In the genomic region with DNA sequence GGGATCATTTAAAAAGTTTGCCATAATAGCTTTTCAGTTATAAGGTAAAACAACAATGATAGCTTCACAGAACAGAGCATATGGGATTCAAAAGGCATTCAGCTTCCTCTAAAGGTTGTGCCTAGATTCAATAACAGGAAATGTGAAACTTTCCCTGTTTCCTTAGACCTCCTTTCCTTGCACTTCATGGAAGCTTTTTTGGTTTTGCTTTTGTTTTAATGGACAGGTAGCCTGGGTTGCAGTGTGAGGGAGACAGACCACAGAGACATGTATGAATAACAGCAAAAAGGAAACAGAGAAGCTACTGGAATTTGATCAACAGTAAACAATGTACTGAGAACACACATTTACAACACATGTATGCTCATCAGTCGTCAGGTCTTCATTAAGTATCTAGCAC, we compare ENCODE assay signal across 27 cellular contexts. TPM values are rescaled to one million over a fixed set of nuclear protein-coding genes. Genes with fewer than 3 reads are reported as not detected.
A peak's percentile ranks its signal among the peaks of the same experiment; 100 is the strongest.
DNase-seq lines count a peak whose midpoint lies in the region; ATAC-seq and TF ChIP-seq lines count a peak whose summit lies in the region.
"Had no signal": no experiment of that assay in that cellular context is flagged by ENCODE, and none has a peak within 500 bp of the region (broad histone marks: within the 10 kb centered on the region; RNA-seq: fewer than 3 reads in every experiment).

No MANE protein-coding gene starts in this region.

- H3K9me2 ChIP-seq in SK-N-SH = no peaks in the 10 kb centered on the region

- H3K9me3 Mint-ChIP-seq in effector memory CD8-positive, alpha-beta T cell = no peaks in the 10 kb centered on the region
- H3K9me3 Mint-ChIP-seq: HFFc6 had no signal

- peaks cover 5% of the 10 kb centered on the region; the same call in 1 of the 2 replicates for H3K27me3 ChIP-seq in SK-N-SH (ENCODE audit: insufficient read depth)
- H3K27me3 ChIP-seq: Peyer's patch had no signal

- WGBS in SK-N-SH (ENCODE audit: low lambda C conversion rate) = 43% methylated on average over 1 of the region's 1 CpG

- H3F3A ChIP-seq in SK-N-SH (replicated peaks; ENCODE audit: insufficient read depth) = peaks cover 12% of the 10 kb centered on the region

- no peaks in the 10 kb centered on the region for H3K9me3 ChIP-seq in SK-N-SH
- H3K9me3 ChIP-seq: HAP-1, Peyer's patch had no signal

- H3K9ac ChIP-seq in SK-N-SH = no peak overlapping the region
- H3K9ac ChIP-seq: BLaER1, GM23248, KMS-11 had no signal

- no peak overlapping the region for H3K4me3 Mint-ChIP-seq in effector memory CD8-positive, alpha-beta T cell
- H3K4me3 Mint-ChIP-seq: CD4-positive, alpha-beta memory T cell; HFFc6 had no signal

- TF ChIP-seq RAD21 in SK-N-SH (IDR thresholded peaks at IDR 0.05; ENCODE audit: low read length) = no peak

- no peak overlapping the region for H2AFZ ChIP-seq in SK-N-SH (ENCODE audit: low read depth)
- H2AFZ ChIP-seq: GM23248 had no signal

- no peaks in the 10 kb centered on the region for H3K36me3 ChIP-seq in SK-N-SH (replicated peaks in 1 of 2; ENCODE audit: control insufficient read depth in 1 of 2, insufficient read depth in 2 of 2, low read length in 1 of 2)
- H3K36me3 ChIP-seq: BLaER1, HAP-1, Peyer's patch had no signal

- H3K27me3 Mint-ChIP-seq in effector memory CD8-positive, alpha-beta T cell = peaks cover 60 to 81% of the 10 kb centered on the region in 2 donors

- TF ChIP-seq CTCF in SK-N-SH (IDR thresholded peaks at IDR 0.05) = no peak

- DNase-seq in SK-N-SH = no peak
- DNase-seq in dermis microvascular lymphatic vessel endothelial cell (ENCODE audit: low read depth in 2 of 2) = peak; percentile 86 to 87
- peak; percentile 48 for DNase-seq in pulmonary artery endothelial cell (ENCODE audit: low read depth, low spot score)
- DNase-seq in activated naive CD4-positive, alpha-beta T cell treated with Interleukin-2 at 50 U/mL for 16 hours = no peak
- DNase-seq in NK-92 (lab: John Stamatoyannopoulos, UW; ENCODE audit: unreplicated experiment) = no peak
- DNase-seq in effector memory CD8-positive, alpha-beta T cell = no peak
- DNase-seq: CD4-positive, alpha-beta memory T cell; COR-L47; DMS53; HFFc6; NCI-H1048; NCI-H1417; NCI-H1694; NCI-H2029 treated with DMSO at 0.1 percent for 48 hours; NCI-H446 treated with DMSO at 0.1 percent for 48 hours; NCI-H526; Peyer's patch; SHP77 treated with DMSO at 0.1 percent for 48 hours had no signal

- H3K79me2 ChIP-seq in SK-N-SH (ENCODE audit: insufficient read depth) = no peaks in the 10 kb centered on the region

- ATAC-seq in SK-N-SH treated with all-trans-retinoic acid at 6 μM for 48 hours = no peak
- no peak for ATAC-seq in GM18867 (IDR thresholded peaks at IDR 0.05; ENCODE audit: unreplicated experiment)
- ATAC-seq in effector memory CD8-positive, alpha-beta T cell (replicated peaks) = no peak

- no peaks in the 10 kb centered on the region for H3K36me3 Mint-ChIP-seq in effector memory CD8-positive, alpha-beta T cell (ENCODE audit: insufficient read depth)
- H3K36me3 Mint-ChIP-seq: CD4-positive, alpha-beta memory T cell had no signal

- H4K20me1 ChIP-seq in SK-N-SH (ENCODE audit: insufficient read depth) = no peaks in the 10 kb centered on the region
- H4K20me1 ChIP-seq: BLaER1 had no signal

- peaks cover 4% of the 10 kb centered on the region in 2 donors for H3K4me1 Mint-ChIP-seq in effector memory CD8-positive, alpha-beta T cell (ENCODE audit: low read depth in 2 of 2)

- H3K4me3 ChIP-seq in SK-N-SH (ENCODE audit: low read depth in 2 of 2, low read length in 1 of 2) = no peak overlapping the region
- H3K4me3 ChIP-seq: BLaER1, GM23248, HAP-1, Peyer's patch had no signal

- H3K27ac ChIP-seq in SK-N-SH (ENCODE audit: low read depth in 2 of 2, low read length in 1 of 2) = peak overlapping the region in 1 of 2 experiments; percentile 64; a peak in 2 of 4 replicates
- H3K27ac ChIP-seq: 22Rv1, BLaER1, GM23248, KMS-11, Peyer's patch had no signal

- H3K27ac Mint-ChIP-seq in effector memory CD8-positive, alpha-beta T cell = no peak overlapping the region
- H3K27ac Mint-ChIP-seq: CD4-positive, alpha-beta memory T cell; HFFc6 had no signal

- H3K4me2 ChIP-seq in SK-N-SH = peak overlapping the region; percentile 30; the same call in 1 of the 2 replicates
- H3K4me2 ChIP-seq: BLaER1, KMS-11 had no signal

- no peak for TF ChIP-seq EP300 in SK-N-SH (IDR thresholded peaks at IDR 0.05; ENCODE audit: borderline replicate concordance in 1 of 2, low read depth in 1 of 2, low read length in 1 of 2)

- peaks cover 3 to 8% of the 10 kb centered on the region in 2 experiments; a peak in 1 of 4 replicates for H3K4me1 ChIP-seq in SK-N-SH (ENCODE audit: control insufficient read depth in 1 of 2, insufficient read depth in 2 of 2, low read depth in 1 of 2, low read length in 1 of 2)
- H3K4me1 ChIP-seq: BLaER1, HAP-1 had no signal

- POLR2A ChIA-PET in SK-N-SH (lab: Yijun Ruan, JAX) = no interaction called here

- CTCF ChIA-PET in SK-N-SH (lab: Yijun Ruan, JAX) = interaction anchor here (1.1 to 1.5 kb wide), 3 partner anchors 11 to 36 kb away, joined by 3 to 6 read pairs (median 5); no protein-coding TSS in a partner anchor

TF ChIP-seq in SK-N-SH, 30 proteins besides CTCF, POLR2A, EP300 and RAD21:
- TF ChIP-seq GATA2 (CRISPR knock-in tag; IDR thresholded peaks at IDR 0.05) (no peak), RFX5 (IDR thresholded peaks at IDR 0.05; ENCODE audit: low read length) (no peak), NRF1 (IDR thresholded peaks at IDR 0.05; ENCODE audit: low read depth, low read length) (no peak), EZH2phosphoT487 (IDR thresholded peaks at IDR 0.05; ENCODE audit: borderline replicate concordance, low read depth) (no peak)
- TF ChIP-seq, protein P1, sequence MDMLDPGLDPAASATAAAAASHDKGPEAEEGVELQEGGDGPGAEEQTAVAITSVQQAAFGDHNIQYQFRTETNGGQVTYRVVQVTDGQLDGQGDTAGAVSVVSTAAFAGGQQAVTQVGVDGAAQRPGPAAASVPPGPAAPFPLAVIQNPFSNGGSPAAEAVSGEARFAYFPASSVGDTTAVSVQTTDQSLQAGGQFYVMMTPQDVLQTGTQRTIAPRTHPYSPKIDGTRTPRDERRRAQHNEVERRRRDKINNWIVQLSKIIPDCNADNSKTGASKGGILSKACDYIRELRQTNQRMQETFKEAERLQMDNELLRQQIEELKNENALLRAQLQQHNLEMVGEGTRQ (IDR thresholded peaks at IDR 0.05; ENCODE audit: borderline replicate concordance, low read depth, low read length) = no peak

TF ChIP-seq in SK-N-SH treated with all-trans-retinoic acid at 6 μM for 48 hours, 23 proteins besides CTCF, POLR2A, EP300 and RAD21 (continues in another document):
- TF ChIP-seq ARNTL (CRISPR knock-in tag; IDR thresholded peaks at IDR 0.05; ENCODE audit: borderline replicate concordance, low read depth) (no peak), TOX (CRISPR knock-in tag; IDR thresholded peaks at IDR 0.05; ENCODE audit: borderline replicate concordance) (no peak), OSR1 (CRISPR knock-in tag; IDR thresholded peaks at IDR 0.05) (no peak), SNAI2 (CRISPR knock-in tag; IDR thresholded peaks at IDR 0.05) (no peak), PPARA (CRISPR knock-in tag; IDR thresholded peaks at IDR 0.05; ENCODE audit: borderline replicate concordance) (no peak), ESRRG (CRISPR knock-in tag; IDR thresholded peaks at IDR 0.05) (no peak), BACH2 (CRISPR knock-in tag; IDR thresholded peaks at IDR 0.05; ENCODE audit: borderline replicate concordance) (no peak), RARB (CRISPR knock-in tag; IDR thresholded peaks at IDR 0.05) (no peak), ISL1 (CRISPR knock-in tag; IDR thresholded peaks at IDR 0.05) (no peak), ZNF70 (CRISPR knock-in tag; IDR thresholded peaks at IDR 0.05) (no peak), ZNF565 (CRISPR knock-in tag; conservative IDR thresholded peaks at IDR 0.05; ENCODE audit: low read depth) (no peak), ZC3H10 (CRISPR knock-in tag; IDR thresholded peaks at IDR 0.05) (no peak), CSDC2 (CRISPR knock-in tag; IDR thresholded peaks at IDR 0.05) (no peak), ZNF8 (CRISPR knock-in tag; IDR thresholded peaks at IDR 0.05) (no peak), ZFP30 (CRISPR knock-in tag; IDR thresholded peaks at IDR 0.05) (no peak)
- TF ChIP-seq, protein P2, sequence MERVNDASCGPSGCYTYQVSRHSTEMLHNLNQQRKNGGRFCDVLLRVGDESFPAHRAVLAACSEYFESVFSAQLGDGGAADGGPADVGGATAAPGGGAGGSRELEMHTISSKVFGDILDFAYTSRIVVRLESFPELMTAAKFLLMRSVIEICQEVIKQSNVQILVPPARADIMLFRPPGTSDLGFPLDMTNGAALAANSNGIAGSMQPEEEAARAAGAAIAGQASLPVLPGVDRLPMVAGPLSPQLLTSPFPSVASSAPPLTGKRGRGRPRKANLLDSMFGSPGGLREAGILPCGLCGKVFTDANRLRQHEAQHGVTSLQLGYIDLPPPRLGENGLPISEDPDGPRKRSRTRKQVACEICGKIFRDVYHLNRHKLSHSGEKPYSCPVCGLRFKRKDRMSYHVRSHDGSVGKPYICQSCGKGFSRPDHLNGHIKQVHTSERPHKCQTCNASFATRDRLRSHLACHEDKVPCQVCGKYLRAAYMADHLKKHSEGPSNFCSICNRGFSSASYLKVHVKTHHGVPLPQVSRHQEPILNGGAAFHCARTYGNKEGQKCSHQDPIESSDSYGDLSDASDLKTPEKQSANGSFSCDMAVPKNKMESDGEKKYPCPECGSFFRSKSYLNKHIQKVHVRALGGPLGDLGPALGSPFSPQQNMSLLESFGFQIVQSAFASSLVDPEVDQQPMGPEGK (CRISPR knock-in tag; IDR thresholded peaks at IDR 0.05; ENCODE audit: borderline replicate concordance) = no peak
- TF ChIP-seq, protein P3, sequence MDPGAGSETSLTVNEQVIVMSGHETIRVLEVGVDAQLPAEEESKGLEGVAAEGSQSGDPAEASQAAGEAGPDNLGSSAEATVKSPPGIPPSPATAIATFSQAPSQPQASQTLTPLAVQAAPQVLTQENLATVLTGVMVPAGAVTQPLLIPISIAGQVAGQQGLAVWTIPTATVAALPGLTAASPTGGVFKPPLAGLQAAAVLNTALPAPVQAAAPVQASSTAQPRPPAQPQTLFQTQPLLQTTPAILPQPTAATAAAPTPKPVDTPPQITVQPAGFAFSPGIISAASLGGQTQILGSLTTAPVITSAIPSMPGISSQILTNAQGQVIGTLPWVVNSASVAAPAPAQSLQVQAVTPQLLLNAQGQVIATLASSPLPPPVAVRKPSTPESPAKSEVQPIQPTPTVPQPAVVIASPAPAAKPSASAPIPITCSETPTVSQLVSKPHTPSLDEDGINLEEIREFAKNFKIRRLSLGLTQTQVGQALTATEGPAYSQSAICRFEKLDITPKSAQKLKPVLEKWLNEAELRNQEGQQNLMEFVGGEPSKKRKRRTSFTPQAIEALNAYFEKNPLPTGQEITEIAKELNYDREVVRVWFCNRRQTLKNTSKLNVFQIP (CRISPR knock-in tag; IDR thresholded peaks at IDR 0.05; ENCODE audit: borderline replicate concordance, low read depth) = no peak

RNA-seq across cellular contexts. Expression of a gene that starts 2.3 kb away (rescaled TPM):
- polyA plus RNA-seq in SK-N-SH (2012; rRNA removed) = 0.08 and 0.13 TPM in 2 replicates
- 0.14 and 0.18 TPM in 2 replicates for polyA plus RNA-seq in SK-N-SH (2012; cell fraction: cytosol; rRNA removed)
- 0.04 and 0.09 TPM in 2 replicates for polyA plus RNA-seq in SK-N-SH (2012; cell fraction: nucleus; rRNA removed)
- total RNA-seq in dermis microvascular lymphatic vessel endothelial cell = 91.5 and 154 TPM in 2 replicates
- total RNA-seq in pulmonary artery endothelial cell = 38.4 and 62.5 TPM in 2 replicates
- total RNA-seq: CD4-positive, alpha-beta memory T cell; G401; OCI-LY7 had no signal
- polyA plus RNA-seq: CD4-positive, alpha-beta memory T cell had no signal

Comparison
In these comparisons a context has a peak if more than half of its experiments do, and no peak if none do; other contexts are left out.
1. DNase-seq: peak in dermis microvascular lymphatic vessel endothelial cell (2 of 2) and pulmonary artery endothelial cell (single experiment); none in SK-N-SH (single experiment), activated naive CD4-positive, alpha-beta T cell treated with Interleukin-2 at 50 U/mL for 16 hours (single experiment), NK-92 (single experiment) and effector memory CD8-positive, alpha-beta T cell (0 of 3).